In the genomic region with DNA sequence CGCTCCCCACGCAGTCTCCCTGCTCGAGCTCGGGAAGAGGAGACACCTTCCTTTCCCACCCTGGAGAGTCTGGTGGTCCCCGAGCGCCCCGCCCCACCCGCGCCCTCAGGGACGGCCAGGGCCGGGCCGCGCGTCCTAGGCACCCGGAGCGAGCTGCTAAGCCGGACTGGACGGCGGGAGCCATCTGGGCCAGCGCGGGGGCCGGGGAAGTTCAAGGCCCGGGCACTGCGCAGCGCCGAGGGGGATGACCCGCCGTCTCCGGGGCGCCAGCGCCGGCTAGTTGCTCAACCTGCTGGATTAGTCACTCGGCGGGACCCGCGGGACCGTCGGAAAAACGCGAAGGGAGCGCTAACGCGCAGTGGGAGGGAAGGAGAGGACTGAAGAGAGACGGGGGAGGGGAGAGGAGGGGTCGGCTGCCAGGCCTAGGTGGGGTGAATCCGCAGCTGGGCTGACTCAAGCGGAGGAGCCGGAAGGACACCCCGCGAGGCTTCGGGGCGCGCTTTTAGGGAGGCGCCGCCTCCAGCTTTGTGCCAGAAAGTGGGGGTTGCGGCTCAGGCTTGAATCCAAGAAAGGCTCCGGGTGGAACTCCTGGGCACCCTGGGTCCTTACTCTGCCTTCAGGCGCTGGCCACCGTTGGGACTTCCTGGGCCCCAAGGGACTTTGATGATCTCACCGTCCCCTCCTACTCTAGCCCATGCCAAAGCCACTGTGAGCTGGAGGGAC, we compare ENCODE assay signal across 8 cellular contexts.
DNase-seq lines count a peak whose midpoint lies in the region; ATAC-seq and TF ChIP-seq lines count a peak whose summit lies in the region.

No MANE protein-coding gene starts in this region.

- H3K27ac ChIP-seq in RWPE1 (no peak overlapping the region), trophoblast cell (ENCODE audit: low read depth, low read length) (peak overlapping the region; percentile 37)

- no peak overlapping the region for H3K23ac ChIP-seq in trophoblast cell (ENCODE audit: low read length)

- POLR2A ChIA-PET in RWPE1 (lab: Yijun Ruan, JAX; ENCODE audit: low non-redundant PET) = no interaction called here

- no peak overlapping the region for H3K9ac ChIP-seq in trophoblast cell (ENCODE audit: low read length)

- no peaks in the 10 kb centered on the region for H3K79me2 ChIP-seq in trophoblast cell (ENCODE audit: control insufficient read depth, insufficient read depth, low read length, poor library complexity)

- peak overlapping the region; percentile 51 for H2BK12ac ChIP-seq in trophoblast cell (ENCODE audit: low read length)

- H3K4me3 ChIP-seq in fibroblast of the aortic adventitia (ENCODE audit: low read depth, low read length) = no peak overlapping the region
- H3K4me3 ChIP-seq in trophoblast cell (ENCODE audit: low read depth, low read length) = peak overlapping the region; percentile 42

- H2BK120ac ChIP-seq in trophoblast cell (ENCODE audit: insufficient read depth, low read length, poor library complexity) = peak overlapping the region; percentile 68

- H2AFZ ChIP-seq in trophoblast cell (ENCODE audit: insufficient read depth, low read length, poor library complexity) = peak overlapping the region; percentile 35

- peak overlapping the region; percentile 35 for H3K14ac ChIP-seq in trophoblast cell (ENCODE audit: low read length)

- CTCF ChIA-PET in RWPE1 (lab: Yijun Ruan, JAX) = no interaction called here

- H3K36me3 Mint-ChIP-seq in osteocyte (ENCODE audit: unreplicated experiment) = no peaks in the 10 kb centered on the region

- H4K8ac ChIP-seq in trophoblast cell (ENCODE audit: low read depth, low read length) = peak overlapping the region; percentile 56

- peak overlapping the region; percentile 63 for H4K91ac ChIP-seq in trophoblast cell (ENCODE audit: low read depth, low read length)

- H3K36me3 ChIP-seq in trophoblast cell (ENCODE audit: control insufficient read depth in 1 of 2, insufficient read depth in 2 of 2, low read length in 2 of 2) = no peaks in the 10 kb centered on the region

- H4K12ac ChIP-seq in trophoblast cell (ENCODE audit: low read depth, low read length) = peak overlapping the region; percentile 27

- H3K4me1 ChIP-seq in trophoblast cell (ENCODE audit: control insufficient read depth in 1 of 2, insufficient read depth in 2 of 2, low read length in 2 of 2) = peaks cover 16 to 25% of the 10 kb centered on the region in 2 experiments

- H2BK5ac ChIP-seq in trophoblast cell (ENCODE audit: low read depth, low read length, poor library complexity) = peak overlapping the region; percentile 29

- H3K27me3 ChIP-seq in trophoblast cell (ENCODE audit: insufficient read depth, low read length) = no peaks in the 10 kb centered on the region

- peak overlapping the region; percentile 47 for H3K18ac ChIP-seq in trophoblast cell (ENCODE audit: low read length)

- DNase-seq in Daoy (ENCODE audit: low read depth) (peak; percentile 62), RWPE1 (ENCODE audit: low spot score) (peak; percentile 40), fibroblast of the aortic adventitia (ENCODE audit: low read depth) (peak; percentile 35), trophoblast cell (peak in 1 of 2 donors; percentile 5), osteocyte (ENCODE audit: extremely low spot score, unreplicated experiment) (no peak), germinal center (ENCODE audit: low spot score) (no peak)

- peak overlapping the region; percentile 82 for H2AK5ac ChIP-seq in trophoblast cell (ENCODE audit: low read length)

- no peak overlapping the region for H3K4ac ChIP-seq in trophoblast cell (ENCODE audit: low read depth, low read length)

- ATAC-seq in GM21723 (IDR thresholded peaks at IDR 0.05; ENCODE audit: unreplicated experiment) (no peak), HG02884 (IDR thresholded peaks at IDR 0.05; ENCODE audit: unreplicated experiment) (no peak)

- H3K4me2 ChIP-seq in trophoblast cell (ENCODE audit: low read length) = peak overlapping the region; percentile 76

- no peak overlapping the region for H3K4me3 Mint-ChIP-seq in osteocyte (ENCODE audit: unreplicated experiment)

- TF ChIP-seq CTCF in RWPE1 (conservative IDR thresholded peaks at IDR 0.05; ENCODE audit: low read depth) = no peak
- no peak for TF ChIP-seq CTCF in fibroblast of the aortic adventitia (IDR thresholded peaks at IDR 0.05; ENCODE audit: insufficient read depth, low read length)
- TF ChIP-seq CTCF in osteocyte (IDR thresholded peaks at IDR 0.05) = no peak

- no peaks in the 10 kb centered on the region for H3K9me3 ChIP-seq in trophoblast cell (ENCODE audit: insufficient read depth, low read depth, low read length)

- WGBS in trophoblast cell (ENCODE audit: extremely low coverage, insufficient coverage, insufficient read length) = no CpG with 5 or more reads among the region's 60 CpGs

- peaks cover 10% of the 10 kb centered on the region for H3K79me1 ChIP-seq in trophoblast cell (ENCODE audit: low read length)

- peaks cover 7% of the 10 kb centered on the region for H3K4me1 Mint-ChIP-seq in osteocyte (ENCODE audit: unreplicated experiment)

- H3K27me3 Mint-ChIP-seq in osteocyte (ENCODE audit: unreplicated experiment) = peaks cover 30% of the 10 kb centered on the region

- H3K9me3 Mint-ChIP-seq in osteocyte (ENCODE audit: unreplicated experiment) = no peaks in the 10 kb centered on the region

- no peak overlapping the region for H3K27ac Mint-ChIP-seq in osteocyte (ENCODE audit: unreplicated experiment)

Comparison
In these comparisons a context has a peak if more than half of its experiments do, and no peak if none do; other contexts are left out.
1. DNase-seq: peak in Daoy (single experiment), RWPE1 (single experiment) and fibroblast of the aortic adventitia (single experiment); none in osteocyte (single experiment) and germinal center (single experiment).